1 cellular context compared by ENCODE assay signal in genomic region chr1:145926706-145927072, GRCh38.
TF ChIP-seq lines count a peak whose summit lies in the region.

No MANE protein-coding gene starts in this region.

TF ChIP-seq in A549, 52 proteins besides CTCF, POLR2A, EP300 and RAD21 (continued from another document):
- no peak for TF ChIP-seq ZFP36 (IDR thresholded peaks at IDR 0.05; ENCODE audit: borderline replicate concordance, partially characterized antibody)
- no peak for TF ChIP-seq SMC3 (IDR thresholded peaks at IDR 0.05)
- TF ChIP-seq MAZ (IDR thresholded peaks at IDR 0.05; ENCODE audit: borderline replicate concordance, low read depth, low read length), result no peak
- no peak for TF ChIP-seq ESRRA (IDR thresholded peaks at IDR 0.05; ENCODE audit: borderline replicate concordance, low read length)
- TF ChIP-seq NR3C1 (IDR thresholded peaks at IDR 0.05), result no peak
- no peak for TF ChIP-seq HOXB5 (CRISPR knock-in tag; IDR thresholded peaks at IDR 0.05)
- no peak for TF ChIP-seq CHD2 (IDR thresholded peaks at IDR 0.05; ENCODE audit: low read length, partially characterized antibody)
- TF ChIP-seq SREBF2 (IDR thresholded peaks at IDR 0.05), result no peak
- no peak for TF ChIP-seq ZC3H11A (IDR thresholded peaks at IDR 0.05)
- TF ChIP-seq KDM5A (IDR thresholded peaks at IDR 0.05), result no peak
- no peak for TF ChIP-seq RCOR1 (IDR thresholded peaks at IDR 0.05; ENCODE audit: low read depth, low read length)
